ENCODE assay signal across 8 cellular contexts in genomic region chr20:36199293-36200257, GRCh38. TPM values are rescaled to one million over a fixed set of nuclear protein-coding genes. Genes with fewer than 3 reads are reported as not detected.
DNase-seq lines count a peak whose midpoint lies in the region; ATAC-seq and TF ChIP-seq lines count a peak whose summit lies in the region.

No MANE protein-coding gene starts in this region.

- peak; percentile 56 to 77 (median 68) for DNase-seq in CD4-positive, alpha-beta T cell
- DNase-seq in HK-2 (ENCODE audit: unreplicated experiment) (peak; percentile 86), NCI-H82 treated with DMSO at 0.1 percent for 48 hours (lab: John Stamatoyannopoulos, UW; ENCODE audit: unreplicated experiment) (peak; percentile 96), medulla oblongata (ENCODE audit: extremely low spot score) (peak; percentile 87)
- DNase-seq in activated CD4-positive, alpha-beta memory T cell treated with anti-CD3 and anti-CD28 coated beads, Interleukin-2, amount 10 ng/mL, durations not matched to agents 7 days and 5 days = peak; percentile 74
- peak; percentile 57 for DNase-seq in effector CD8-positive, alpha-beta T cell (lab: John Stamatoyannopoulos, UW)
- peak; percentile 65 for DNase-seq in stimulated activated CD8-positive, alpha-beta memory T cell treated with anti-CD3 and anti-CD28 coated beads, Interleukin-15, amount 100 ng/mL, for 1 hour (ENCODE audit: low read depth)

- no peak overlapping the region for H3K4me3 Mint-ChIP-seq in CD4-positive, alpha-beta T cell
- no peak overlapping the region for H3K4me3 Mint-ChIP-seq in activated CD4-positive, alpha-beta memory T cell treated with anti-CD3 and anti-CD28 coated beads, Interleukin-2, amount 10 ng/mL, durations not matched to agents 7 days and 5 days

- CTCF ChIA-PET in CD4-positive, alpha-beta T cell (lab: Charles Lee) = interaction anchor here (0.7 to 1.6 kb wide), 11 partner anchors 9 to 555 kb away, joined by 3 to 12 read pairs (median 4); no protein-coding TSS in a partner anchor
- CTCF ChIA-PET in activated CD4-positive, alpha-beta memory T cell treated with anti-CD3 and anti-CD28 coated beads, Interleukin-2, amount 10 ng/mL, durations not matched to agents 7 days and 5 days (lab: Charles Lee) = interaction anchor here (0.5 to 2.4 kb wide), 17 partner anchors 10 to 418 kb away, joined by 3 to 18 read pairs (median 4); partner anchors contain the start of gene AAR2

- H3K9me3 Mint-ChIP-seq in CD4-positive, alpha-beta T cell = no peaks in the 10 kb centered on the region
- H3K9me3 Mint-ChIP-seq in activated CD4-positive, alpha-beta memory T cell treated with anti-CD3 and anti-CD28 coated beads, Interleukin-2, amount 10 ng/mL, durations not matched to agents 7 days and 5 days = no peaks in the 10 kb centered on the region

- ATAC-seq in CD4-positive, alpha-beta T cell (ENCODE audit: poor library complexity) = peak; percentile 72
- ATAC-seq in GM18873 (IDR thresholded peaks at IDR 0.05; ENCODE audit: low FRiP score, unreplicated experiment) = no peak

- H3K36me3 Mint-ChIP-seq in CD4-positive, alpha-beta T cell (ENCODE audit: low read depth) = no peaks in the 10 kb centered on the region
- H3K36me3 Mint-ChIP-seq in activated CD4-positive, alpha-beta memory T cell treated with anti-CD3 and anti-CD28 coated beads, Interleukin-2, amount 10 ng/mL, durations not matched to agents 7 days and 5 days (ENCODE audit: low read depth) = no peaks in the 10 kb centered on the region

- POLR2A ChIA-PET in CD4-positive, alpha-beta T cell (lab: Charles Lee) = no interaction called here
- POLR2A ChIA-PET in activated CD4-positive, alpha-beta memory T cell treated with anti-CD3 and anti-CD28 coated beads, Interleukin-2, amount 10 ng/mL, durations not matched to agents 7 days and 5 days (lab: Charles Lee) = no interaction called here

- H3K27ac ChIP-seq in CD4-positive, alpha-beta T cell (ENCODE audit: low read depth, low read length) = no peak overlapping the region

- peaks cover 18% of the 10 kb centered on the region for H3K27me3 Mint-ChIP-seq in CD4-positive, alpha-beta T cell
- H3K27me3 Mint-ChIP-seq in activated CD4-positive, alpha-beta memory T cell treated with anti-CD3 and anti-CD28 coated beads, Interleukin-2, amount 10 ng/mL, durations not matched to agents 7 days and 5 days = peaks cover 25% of the 10 kb centered on the region

- peak; percentile 89 for TF ChIP-seq CTCF in CD4-positive, alpha-beta T cell (IDR thresholded peaks at IDR 0.05)

- H3K27ac Mint-ChIP-seq in CD4-positive, alpha-beta T cell = no peak overlapping the region
- no peak overlapping the region for H3K27ac Mint-ChIP-seq in activated CD4-positive, alpha-beta memory T cell treated with anti-CD3 and anti-CD28 coated beads, Interleukin-2, amount 10 ng/mL, durations not matched to agents 7 days and 5 days

- H3K4me1 Mint-ChIP-seq in CD4-positive, alpha-beta T cell (ENCODE audit: low read depth) = peaks cover 6% of the 10 kb centered on the region
- H3K4me1 Mint-ChIP-seq in activated CD4-positive, alpha-beta memory T cell treated with anti-CD3 and anti-CD28 coated beads, Interleukin-2, amount 10 ng/mL, durations not matched to agents 7 days and 5 days = peaks cover 4% of the 10 kb centered on the region

- H3K9me3 ChIP-seq in CD4-positive, alpha-beta T cell (ENCODE audit: control insufficient read depth, low read length) = no peaks in the 10 kb centered on the region

- intact Hi-C loops in CD4-positive, alpha-beta T cell (cut with DNase I, micrococcal nuclease) = loop anchor here (1.0 to 10.0 kb wide), 6 partner anchors 41 to 685 kb away; no protein-coding TSS in a partner anchor

- H3K27me3 ChIP-seq in CD4-positive, alpha-beta T cell (ENCODE audit: control insufficient read depth, insufficient read depth, low read length) = no peaks in the 10 kb centered on the region

RNA-seq across cellular contexts. Expression of gene AAR2, which starts 36.7 kb away (rescaled TPM):
- 10 to 100 TPM; 22.5 to 24.3 TPM for total RNA-seq in CD4-positive, alpha-beta T cell
- 10 to 100 TPM; 17.6 to 19.4 TPM for total RNA-seq in activated CD4-positive, alpha-beta memory T cell treated with anti-CD3 and anti-CD28 coated beads, Interleukin-2, amount 10 ng/mL, durations not matched to agents 7 days and 5 days

RNA-seq across cellular contexts. Expression of gene EPB41L1, which starts 45.0 kb away (rescaled TPM):
- total RNA-seq in CD4-positive, alpha-beta T cell = under 1 TPM; 0.19 to 0.25 TPM
- total RNA-seq in activated CD4-positive, alpha-beta memory T cell treated with anti-CD3 and anti-CD28 coated beads, Interleukin-2, amount 10 ng/mL, durations not matched to agents 7 days and 5 days = under 1 TPM in 1 of 2 experiments, not detected in 1; 0.20 TPM
